13 cellular contexts compared by ENCODE assay signal in the genomic region with DNA sequence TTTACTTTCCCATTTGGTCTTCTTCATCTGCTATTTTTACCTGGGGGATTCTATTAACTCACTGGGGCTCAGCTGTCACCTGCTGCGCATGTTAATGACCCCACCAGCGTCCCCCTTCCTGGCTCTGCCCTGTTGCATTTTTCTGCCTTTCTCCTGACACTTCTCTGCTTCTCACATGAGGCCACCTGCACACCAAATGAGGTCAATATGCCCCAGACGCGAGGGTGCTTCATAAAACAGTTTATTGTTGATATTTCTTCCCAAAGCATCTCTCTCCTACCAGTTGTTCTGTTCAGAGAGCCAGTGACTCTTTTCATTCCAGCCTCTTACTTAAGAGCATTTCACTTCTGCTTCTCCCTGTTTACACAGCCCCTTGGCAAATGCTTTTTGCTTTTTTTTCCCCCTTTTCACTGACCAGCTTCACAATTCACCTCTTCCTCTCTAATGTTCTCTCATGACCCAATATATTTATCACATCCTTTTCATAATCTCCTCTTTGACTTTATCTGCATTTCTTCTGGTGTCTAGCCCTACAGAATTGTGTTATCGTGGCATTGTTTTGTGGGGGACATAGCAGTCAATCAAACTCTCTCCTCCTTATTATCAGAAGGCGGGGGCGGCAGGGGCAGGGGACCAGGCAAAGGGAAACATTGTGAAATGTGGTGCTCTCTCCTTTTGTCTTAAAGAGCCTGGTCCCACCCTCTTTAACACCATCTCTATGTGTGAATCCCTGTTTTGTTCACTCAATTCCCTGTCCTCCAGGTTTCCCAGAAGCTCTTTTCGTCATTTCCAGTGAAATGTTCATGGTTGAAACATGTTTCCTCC.
DNase-seq lines count a peak whose midpoint lies in the region; ATAC-seq lines count a peak whose summit lies in the region.
"Had no signal": no experiment of that assay in that cellular context is flagged by ENCODE, and none has a peak within 500 bp of the region (broad histone marks: within the 10 kb centered on the region; RNA-seq: fewer than 3 reads in every experiment).

No MANE protein-coding gene starts in this region.

- no peaks in the 10 kb centered on the region for H3K9me3 ChIP-seq in BLaER1 treated with 17β-estradiol and CSF1 and Interleukin-3, amounts not matched to agents 10 nM and 100 nM (replicated peaks in 1 of 11)
- H3K9me3 ChIP-seq: breast epithelium, vagina had no signal

- peaks cover 16 to 17% (median 16%) of the 10 kb centered on the region in 3 donors for H3K4me1 Mint-ChIP-seq in IgD-negative memory B cell

- H3K79me1 ChIP-seq in mesendoderm (ENCODE audit: low read length) = no peaks in the 10 kb centered on the region

- H3K56ac ChIP-seq in mesendoderm (ENCODE audit: low read length) = peak overlapping the region; percentile 17

- no peak overlapping the region for H3K23ac ChIP-seq in mesendoderm (ENCODE audit: low read length)

- no peak overlapping the region for H2BK5ac ChIP-seq in mesendoderm (ENCODE audit: low read length)

- H3K18ac ChIP-seq in mesendoderm (ENCODE audit: low read length) = peak overlapping the region; percentile 13

- H3K36me3 Mint-ChIP-seq in IgD-negative memory B cell = no peaks in the 10 kb centered on the region

- peak overlapping the region; percentile 25 to 42 (median 28) for H3K27ac Mint-ChIP-seq in IgD-negative memory B cell

- peaks cover 16 to 36% (median 19%) of the 10 kb centered on the region in 10 experiments for H3K4me1 ChIP-seq in BLaER1 treated with 17β-estradiol and CSF1 and Interleukin-3, amounts not matched to agents 10 nM and 100 nM
- H3K4me1 ChIP-seq in mesendoderm (ENCODE audit: control insufficient read depth, low read depth, low read length) = peaks cover 4% of the 10 kb centered on the region
- H3K4me1 ChIP-seq: breast epithelium had no signal

- no peak overlapping the region for H2BK120ac ChIP-seq in mesendoderm (ENCODE audit: low read depth, low read length)

- no CpG with 5 or more reads among the region's 8 CpGs for WGBS in mesendoderm (ENCODE audit: extremely low coverage, insufficient coverage, low lambda C conversion rate)

- H4K20me1 ChIP-seq in BLaER1 treated with 17β-estradiol and CSF1 and Interleukin-3, amounts not matched to agents 10 nM and 100 nM = no peaks in the 10 kb centered on the region

- peak; percentile 54 for DNase-seq in SKM-1 treated with dmso at 0.1 percent for 144 hours (lab: John Stamatoyannopoulos, UW; ENCODE audit: unreplicated experiment)
- peak; percentile 59 for DNase-seq in mesendoderm
- no peak for DNase-seq in SHP77 treated with DMSO at 0.1 percent for 48 hours (lab: John Stamatoyannopoulos, UW)
- no peak for DNase-seq in midbrain (lab: John Stamatoyannopoulos, UW)
- DNase-seq: C1 segment of cervical spinal cord, small intestine had no signal

- H3K4me3 ChIP-seq in BLaER1 treated with 17β-estradiol and CSF1 and Interleukin-3, amounts not matched to agents 10 nM and 100 nM = peak overlapping the region in 4 of 10 experiments; percentile 22 to 50 (median 35); a peak in 7 of 20 replicates
- no peak overlapping the region for H3K4me3 ChIP-seq in mesendoderm (ENCODE audit: low read length)
- H3K4me3 ChIP-seq: breast epithelium, vagina had no signal

- no peak overlapping the region for H4K5ac ChIP-seq in mesendoderm (ENCODE audit: low read length)

- H3K36me3 ChIP-seq in BLaER1 treated with 17β-estradiol and CSF1 and Interleukin-3, amounts not matched to agents 10 nM and 100 nM = no peaks in the 10 kb centered on the region
- H3K36me3 ChIP-seq in mesendoderm (ENCODE audit: control insufficient read depth, insufficient read depth, low read length) = no peaks in the 10 kb centered on the region
- H3K36me3 ChIP-seq: breast epithelium, vagina had no signal

- H3K79me2 ChIP-seq in mesendoderm (ENCODE audit: control insufficient read depth, insufficient read depth, low read length) = no peaks in the 10 kb centered on the region

- no peaks in the 10 kb centered on the region for H3K9me3 Mint-ChIP-seq in IgD-negative memory B cell

- H3K27me3 ChIP-seq in BLaER1 treated with 17β-estradiol and CSF1 and Interleukin-3, amounts not matched to agents 10 nM and 100 nM = no peaks in the 10 kb centered on the region
- H3K27me3 ChIP-seq in mesendoderm (ENCODE audit: insufficient read depth, low read length, poor library complexity) = no peaks in the 10 kb centered on the region
- H3K27me3 ChIP-seq: breast epithelium, vagina had no signal

- peak overlapping the region; percentile 44 to 71 (median 65) for H3K4me3 Mint-ChIP-seq in IgD-negative memory B cell

- no peak overlapping the region for H2BK15ac ChIP-seq in mesendoderm (replicated peaks; ENCODE audit: low read depth)

- no peak overlapping the region for H4K8ac ChIP-seq in mesendoderm (ENCODE audit: low read depth, low read length)

- H3K27me3 Mint-ChIP-seq in IgD-negative memory B cell = peaks cover 1% of the 10 kb centered on the region

- H3K9ac ChIP-seq in BLaER1 treated with 17β-estradiol and CSF1 and Interleukin-3, amounts not matched to agents 10 nM and 100 nM = peak overlapping the region in 5 of 11 experiments; percentile 15 to 45 (median 38); a peak in 6 of 22 replicates
- H3K9ac ChIP-seq in mesendoderm (ENCODE audit: low read length) = no peak overlapping the region

- H3K27ac ChIP-seq in BLaER1 treated with 17β-estradiol and CSF1 and Interleukin-3, amounts not matched to agents 10 nM and 100 nM = peak overlapping the region in 6 of 11 experiments; percentile 0 to 62 (median 59); a peak in 10 of 22 replicates
- no peak overlapping the region for H3K27ac ChIP-seq in mesendoderm (ENCODE audit: low read depth, low read length)
- H3K27ac ChIP-seq: breast epithelium, epithelial cell of prostate, vagina had no signal

- H3K4me2 ChIP-seq in BLaER1 treated with 17β-estradiol and CSF1 and Interleukin-3, amounts not matched to agents 10 nM and 100 nM = peak overlapping the region; percentile 47 to 92 (median 68)
- H3K4me2 ChIP-seq in mesendoderm (ENCODE audit: low read length) = no peak overlapping the region

- no peak overlapping the region for H3K4ac ChIP-seq in mesendoderm (ENCODE audit: low read depth, low read length)

- ATAC-seq in GM18907 (IDR thresholded peaks at IDR 0.05; ENCODE audit: unreplicated experiment) (no peak), GM21723 (IDR thresholded peaks at IDR 0.05; ENCODE audit: unreplicated experiment) (no peak)

- H2AK5ac ChIP-seq in mesendoderm (ENCODE audit: low read length) = no peak overlapping the region

Comparison
In these comparisons a context has a peak if more than half of its experiments do, and no peak if none do; other contexts are left out.
1. DNase-seq: peak in SKM-1 treated with dmso at 0.1 percent for 144 hours (single experiment) and mesendoderm (single experiment); none in SHP77 treated with DMSO at 0.1 percent for 48 hours (single experiment) and midbrain (single experiment).